In genomic region chr1:232767381-232768074, GRCh38 we compare ENCODE assay signal across 9 cellular contexts. TPM values are rescaled to one million over a fixed set of nuclear protein-coding genes. Genes with fewer than 3 reads are reported as not detected.
A peak's percentile ranks its signal among the peaks of the same experiment; 100 is the strongest.
DNase-seq lines count a peak whose midpoint lies in the region; ATAC-seq and TF ChIP-seq lines count a peak whose summit lies in the region.
"Had no signal": no experiment of that assay in that cellular context is flagged by ENCODE, and none has a peak within 500 bp of the region (broad histone marks: within the 10 kb centered on the region; RNA-seq: fewer than 3 reads in every experiment).

No MANE protein-coding gene starts in this region.

- no peaks in the 10 kb centered on the region for H4K20me1 ChIP-seq in OCI-LY7 (ENCODE audit: insufficient read depth, low read length)

- H3K9me3 Mint-ChIP-seq in immature natural killer cell, result peaks cover 0 to 9% (median 4%) of the 10 kb centered on the region in 6 donors
- H3K9me3 Mint-ChIP-seq: activated B cell treated with CpG ODN at 0.5 μM for 24 hours had no signal

- ATAC-seq in HG03432 (IDR thresholded peaks at IDR 0.05; ENCODE audit: unreplicated experiment) (peak; percentile 53), foreskin keratinocyte (peak; percentile 96), GM18505 (IDR thresholded peaks at IDR 0.05; ENCODE audit: unreplicated experiment) (no peak)

- DNase-seq in RPMI7951 (ENCODE audit: low read depth) (peak; percentile 97), foreskin keratinocyte (peak; percentile 66 to 86), activated gamma-delta T cell treated with Interleukin-2 at 50 U/mL for 16 hours (no peak), OCI-LY7 (ENCODE audit: low spot score) (no peak), immature natural killer cell (no peak)
- DNase-seq: activated B cell treated with CpG ODN at 0.5 μM for 24 hours had no signal

- TF ChIP-seq CTCF in foreskin keratinocyte (conservative IDR thresholded peaks at IDR 0.05) (no peak), OCI-LY7 (conservative IDR thresholded peaks at IDR 0.05; ENCODE audit: low read length) (no peak)

- no peaks in the 10 kb centered on the region for H3K79me2 ChIP-seq in OCI-LY7 (ENCODE audit: insufficient read depth, low read depth, low read length)

- H3K27ac ChIP-seq in foreskin keratinocyte (no peak overlapping the region), subcutaneous abdominal adipose tissue (ENCODE audit: low read depth, low read length) (peak overlapping the region; percentile 31), OCI-LY7 (ENCODE audit: low read depth, low read length, poor library complexity, severe bottlenecking) (no peak overlapping the region)

- H3K9me3 ChIP-seq in subcutaneous abdominal adipose tissue (ENCODE audit: control insufficient read depth in 5 of 5, low read length in 5 of 5) (no peaks in the 10 kb centered on the region), OCI-LY7 (ENCODE audit: low read length) (no peaks in the 10 kb centered on the region)

- CTCF ChIA-PET in OCI-LY7 (lab: Charles Lee; ENCODE audit: unreplicated experiment), result no interaction called here

- peaks cover 0 to 4% (median 3%) of the 10 kb centered on the region in 3 donors for H3K27me3 Mint-ChIP-seq in immature natural killer cell (ENCODE audit: low read depth in 3 of 3)

- H3K4me2 ChIP-seq in OCI-LY7 (ENCODE audit: low read length), result no peak overlapping the region

- BruUV-seq in OCI-LY7 (replicated peaks; lab: Mats Ljungman, UMichigan), result no TSS peak

- intact Hi-C loops in OCI-LY7 (cut with micrococcal nuclease; ENCODE audit: unreplicated experiment), result no loop called here

- H3K36me3 Mint-ChIP-seq in immature natural killer cell, result no peaks in the 10 kb centered on the region

- no peak overlapping the region for H3K9ac ChIP-seq in subcutaneous abdominal adipose tissue (ENCODE audit: low read length in 5 of 5)

- TF ChIP-seq POLR2A in GM18505 (IDR thresholded peaks at IDR 0.05; ENCODE audit: borderline replicate concordance, extremely low read depth, insufficient read depth, insufficient read length), result no peak

- H2AFZ ChIP-seq in OCI-LY7 (ENCODE audit: low read length), result no peak overlapping the region

- no peaks in the 10 kb centered on the region for H3K4me1 Mint-ChIP-seq in immature natural killer cell
- H3K4me1 Mint-ChIP-seq: activated B cell treated with CpG ODN at 0.5 μM for 24 hours had no signal

- no peaks in the 10 kb centered on the region for H3K36me3 ChIP-seq in subcutaneous abdominal adipose tissue (ENCODE audit: control insufficient read depth in 5 of 5, insufficient read depth in 5 of 5, low read length in 5 of 5)
- H3K36me3 ChIP-seq in OCI-LY7 (ENCODE audit: insufficient read depth, low read length), result no peaks in the 10 kb centered on the region

- H3K9me2 ChIP-seq in OCI-LY7 (ENCODE audit: insufficient read depth, low read length), result no peaks in the 10 kb centered on the region

- POLR2A ChIA-PET in OCI-LY7 (lab: Charles Lee), result interaction anchor here (1.1 kb wide), 1 partner anchor 18 kb away, joined by 3 read pairs; no protein-coding TSS in a partner anchor

- peaks cover 4% of the 10 kb centered on the region for H3K27me3 ChIP-seq in foreskin keratinocyte
- H3K27me3 ChIP-seq in subcutaneous abdominal adipose tissue (ENCODE audit: control insufficient read depth in 5 of 5, insufficient read depth in 4 of 5, low read length in 5 of 5), result no peaks in the 10 kb centered on the region

- no peak overlapping the region for H3K27ac Mint-ChIP-seq in immature natural killer cell
- H3K27ac Mint-ChIP-seq: activated B cell treated with CpG ODN at 0.5 μM for 24 hours had no signal

- no peak overlapping the region for H3K4me3 Mint-ChIP-seq in immature natural killer cell
- H3K4me3 Mint-ChIP-seq: activated B cell treated with CpG ODN at 0.5 μM for 24 hours had no signal

- H3K4me1 ChIP-seq in foreskin keratinocyte, result peaks cover 9% of the 10 kb centered on the region
- peaks cover 0 to 12% (median 11%) of the 10 kb centered on the region in 5 donors for H3K4me1 ChIP-seq in subcutaneous abdominal adipose tissue (ENCODE audit: control insufficient read depth in 5 of 5, insufficient read depth in 5 of 5, low read length in 5 of 5)
- H3K4me1 ChIP-seq in OCI-LY7 (ENCODE audit: insufficient read depth, low read length, poor library complexity, severe bottlenecking), result no peaks in the 10 kb centered on the region

- no peak overlapping the region for H3K4me3 ChIP-seq in subcutaneous abdominal adipose tissue (ENCODE audit: low read depth in 1 of 5, low read length in 5 of 5)
- H3K4me3 ChIP-seq in OCI-LY7 (ENCODE audit: low read depth, low read length, poor library complexity, severe bottlenecking), result no peak overlapping the region

RNA-seq across cellular contexts. Expression of gene MAP10, which starts 37.7 kb away (rescaled TPM):
- total RNA-seq in RPMI7951 (2014; rRNA removed; shearing (Covaris generic)), result 4.9 and 7.3 TPM in 2 replicates
- total RNA-seq in foreskin keratinocyte (0.99 and 1.0 TPM in 2 replicates), OCI-LY7 (2022) (1.6 and 1.8 TPM in 2 replicates)
- polyA plus RNA-seq in foreskin keratinocyte (0.28 and 0.30 TPM in 2 replicates), immature natural killer cell (1 to 10 TPM in 1 of 3 donors, under 1 TPM in 2; 0.55 to 1.7 (median 0.81) TPM)
- total RNA-seq in OCI-LY7 (2014; rRNA removed; shearing (Covaris generic)), result 2.9 and 4.9 TPM in 2 replicates

Comparison
In these comparisons a context has a peak if more than half of its experiments do, and no peak if none do; other contexts are left out.
1. DNase-seq: peak in RPMI7951 (single experiment) and foreskin keratinocyte (2 of 2); none in activated gamma-delta T cell treated with Interleukin-2 at 50 U/mL for 16 hours (single experiment), OCI-LY7 (single experiment) and immature natural killer cell (0 of 3).